9 cellular contexts compared by ENCODE assay signal in genomic region chrX:74291577-74291963, GRCh38. TPM values are rescaled to one million over a fixed set of nuclear protein-coding genes. Genes with fewer than 3 reads are reported as not detected.
DNase-seq lines count a peak whose midpoint lies in the region; ATAC-seq, FAIRE-seq and TF ChIP-seq lines count a peak whose summit lies in the region.
"Had no signal": no experiment of that assay in that cellular context is flagged by ENCODE, and none has a peak within 500 bp of the region (broad histone marks: within the 10 kb centered on the region; RNA-seq: fewer than 3 reads in every experiment).

No MANE protein-coding gene starts in this region.

- intact Hi-C loops in pancreas (cut with DNase I), result no loop called here

- H3K4me1 Mint-ChIP-seq in endodermal cell, result peaks cover 20% of the 10 kb centered on the region

- H3K9ac ChIP-seq in DND-41 (ENCODE audit: low read depth, low read length) (peak overlapping the region; percentile 83), NT2/D1 (ENCODE audit: insufficient read length, low read depth) (peak overlapping the region; percentile 92), endodermal cell (ENCODE audit: extremely low read depth, low read length, poor library complexity, severe bottlenecking) (peak overlapping the region; percentile 98)

- H3K9me3 ChIP-seq in DND-41 (ENCODE audit: insufficient read depth, low read length, severe bottlenecking) (no peaks in the 10 kb centered on the region), NT2/D1 (ENCODE audit: insufficient read depth, low read length) (no peaks in the 10 kb centered on the region), endodermal cell (ENCODE audit: control insufficient read depth, low read length) (no peaks in the 10 kb centered on the region), pancreas (no peaks in the 10 kb centered on the region)

- H3K4me1 ChIP-seq in DND-41 (ENCODE audit: insufficient read depth, low read length) (peaks cover 28% of the 10 kb centered on the region), NT2/D1 (ENCODE audit: insufficient read depth, insufficient read length) (no peaks in the 10 kb centered on the region), endodermal cell (ENCODE audit: control insufficient read depth, insufficient read depth, low read length) (no peaks in the 10 kb centered on the region), pancreas (peaks cover 0 to 7% (median 0%) of the 10 kb centered on the region in 3 donors)

- no peak for DNase-seq in DND-41
- DNase-seq in NT2/D1 (ENCODE audit: low read depth, low spot score), result no peak
- no peak for DNase-seq in endodermal cell
- no peak for DNase-seq in pancreas
- no peak for DNase-seq in stimulated activated CD4-positive, alpha-beta T cell treated with anti-CD3 and anti-CD28 coated beads, Interleukin-15, amount 100 ng/mL, for 24 hours
- no peak for DNase-seq in amygdala (lab: John Stamatoyannopoulos, UW)

- H3K27me3 Mint-ChIP-seq in endodermal cell (ENCODE audit: insufficient read depth), result no peaks in the 10 kb centered on the region

- H3K27me3 ChIP-seq in DND-41 (ENCODE audit: insufficient read depth, low read length, poor library complexity) (no peaks in the 10 kb centered on the region), NT2/D1 (ENCODE audit: insufficient read depth, insufficient read length) (no peaks in the 10 kb centered on the region), endodermal cell (ENCODE audit: control insufficient read depth, insufficient read depth, low read length, poor library complexity, severe bottlenecking) (no peaks in the 10 kb centered on the region), pancreas (peaks cover 0 to 20% (median under 1%) of the 10 kb centered on the region in 4 donors)

- 0% methylated on average over 1 to 6 of the region's 6 CpGs for WGBS in endodermal cell (ENCODE audit: insufficient coverage in 1 of 2, insufficient read length in 1 of 2), 2 experiments
- WGBS in pancreas, 2 donors, result 0 to 11% methylated on average over 6 of the region's 6 CpGs

- ATAC-seq in DND-41 (ENCODE audit: insufficient read depth, low read depth) (no peak), pancreas (peak in 3 of 4 donors; percentile 3 to 7 (median 5)), GM21825 (IDR thresholded peaks at IDR 0.05; ENCODE audit: unreplicated experiment) (no peak), HG03520 (IDR thresholded peaks at IDR 0.05; ENCODE audit: unreplicated experiment) (no peak)

- no peaks in the 10 kb centered on the region for H3K9me3 Mint-ChIP-seq in endodermal cell

- H3K36me3 ChIP-seq in DND-41 (ENCODE audit: insufficient read depth, low read length) (peaks cover 23% of the 10 kb centered on the region), NT2/D1 (ENCODE audit: insufficient read depth, insufficient read length, low read length) (peaks cover 36% of the 10 kb centered on the region), endodermal cell (ENCODE audit: control insufficient read depth, insufficient read depth, low read length) (peaks cover 27% of the 10 kb centered on the region), pancreas (no peaks in the 10 kb centered on the region)

- H3K4me3 ChIP-seq in DND-41 (ENCODE audit: low read depth in 1 of 2, low read length in 2 of 2), result peak overlapping the region; percentile 62 to 92
- H3K4me3 ChIP-seq in NT2/D1 (ENCODE audit: insufficient read length, low read depth), result peak overlapping the region; percentile 85
- peak overlapping the region; percentile 99 for H3K4me3 ChIP-seq in endodermal cell (ENCODE audit: low read length)
- peak overlapping the region; percentile 24 to 56 (median 38) for H3K4me3 ChIP-seq in pancreas

- peak overlapping the region; percentile 92 for H3K4me2 ChIP-seq in DND-41 (ENCODE audit: insufficient read depth, low read length)

- FAIRE-seq in pancreas (lab: Jason Lieb, UNC), result no peak

- peak overlapping the region; percentile 97 for H3K27ac Mint-ChIP-seq in endodermal cell

- TF ChIP-seq CTCF in DND-41 (IDR thresholded peaks at IDR 0.05; ENCODE audit: borderline replicate concordance, extremely low read depth, low read length, poor library complexity, severe bottlenecking) (no peak), endodermal cell (conservative IDR thresholded peaks at IDR 0.05) (no peak), pancreas (IDR thresholded peaks at IDR 0.05) (no peak)

- H3K27ac ChIP-seq in DND-41 (ENCODE audit: low read length), result peak overlapping the region; percentile 98
- peak overlapping the region; percentile 93 for H3K27ac ChIP-seq in endodermal cell (ENCODE audit: low read depth, low read length)
- H3K27ac ChIP-seq in pancreas, result peak overlapping the region; percentile 52 to 83 (median 70)

- peak overlapping the region; percentile 91 for H3K4me3 Mint-ChIP-seq in endodermal cell

- peaks cover 61% of the 10 kb centered on the region for H3K79me2 ChIP-seq in DND-41 (ENCODE audit: insufficient read depth, low read length)

- H3K36me3 Mint-ChIP-seq in endodermal cell (ENCODE audit: low read depth), result peaks cover 46% of the 10 kb centered on the region

- no peaks in the 10 kb centered on the region for H4K20me1 ChIP-seq in DND-41 (ENCODE audit: insufficient read depth, low read length)

- H2AFZ ChIP-seq in DND-41 (ENCODE audit: low read depth, low read length), result peak overlapping the region; percentile 82

RNA-seq across cellular contexts. Expression of gene ZCCHC13, which starts 12.4 kb away (rescaled TPM):
- not detected for total RNA-seq in endodermal cell
- polyA plus RNA-seq in endodermal cell (2013, experiment 1 of 2), result not detected
- polyA plus RNA-seq in endodermal cell (2013, experiment 2 of 2), result not detected
- not detected for total RNA-seq in pancreas
- polyA plus RNA-seq in pancreas, result not detected
- total RNA-seq: NCI-H460 had no signal

Comparison
In these comparisons a context has a peak if more than half of its experiments do, and no peak if none do; other contexts are left out.
1. ATAC-seq: peak in pancreas (3 of 4); none in DND-41 (single experiment), GM21825 (single experiment) and HG03520 (single experiment).
2. H3K4me3 ChIP-seq: peak in every context shown above with its lines; median percentile 99 in endodermal cell; 85 in NT2/D1; 77 in DND-41; 38 in pancreas.
3. Peak in every context shown above with its lines, with median percentiles within 50 percentile points of each other: H3K27ac ChIP-seq and H3K9ac ChIP-seq.